9 cellular contexts compared by ENCODE assay signal in genomic region chr17:8746501-8747236, GRCh38. TPM values are rescaled to one million over a fixed set of nuclear protein-coding genes. Genes with fewer than 3 reads are reported as not detected.
DNase-seq lines count a peak whose midpoint lies in the region; ATAC-seq and TF ChIP-seq lines count a peak whose summit lies in the region.
"Had no signal": no experiment of that assay in that cellular context is flagged by ENCODE, and none has a peak within 500 bp of the region (broad histone marks: within the 10 kb centered on the region; RNA-seq: fewer than 3 reads in every experiment).

No MANE protein-coding gene starts in this region.

- DNase-seq in activated naive CD4-positive, alpha-beta T cell treated with anti-CD3 and anti-CD28 coated beads, Interleukin-2, amount 10 ng/mL, durations not matched to agents 7 days and 5 days, result no peak
- DNase-seq in activated naive CD4-positive, alpha-beta T cell (lab: John Stamatoyannopoulos, UW), result no peak
- DNase-seq in activated T-helper 2 cell treated with anti-CD3 and anti-CD28 coated beads, Interferon-gamma antibody, Interleukin-2, Interleukin-4, amounts not matched to agents 10 μg/mL and 5 μg/mL and 100 μg/mL, durations not matched to agents 14 hours and 24 hours and 36 hours (ENCODE audit: low spot score), result no peak
- DNase-seq in kidney tubule cell (ENCODE audit: low spot score), result peak; percentile 35
- DNase-seq in type B pancreatic cell (ENCODE audit: extremely low spot score, unreplicated experiment), result no peak
- DNase-seq in NCI-H345 treated with DMSO at 0.1 percent for 48 hours (lab: John Stamatoyannopoulos, UW; ENCODE audit: unreplicated experiment), result no peak
- DNase-seq in T-helper 9 cell, result no peak

- TF ChIP-seq CTCF in type B pancreatic cell (conservative IDR thresholded peaks at IDR 0.05), result no peak

- peaks cover 23% of the 10 kb centered on the region for H3K4me1 Mint-ChIP-seq in activated naive CD4-positive, alpha-beta T cell treated with anti-CD3 and anti-CD28 coated beads, Interleukin-2, amount 10 ng/mL, durations not matched to agents 7 days and 5 days
- peaks cover 11% of the 10 kb centered on the region for H3K4me1 Mint-ChIP-seq in activated T-helper 2 cell treated with anti-CD3 and anti-CD28 coated beads, Interferon-gamma antibody, Interleukin-2, Interleukin-4, amounts not matched to agents 10 μg/mL and 5 μg/mL and 100 μg/mL, durations not matched to agents 14 hours and 24 hours and 36 hours (ENCODE audit: low read depth)
- no peaks in the 10 kb centered on the region for H3K4me1 Mint-ChIP-seq in type B pancreatic cell (ENCODE audit: unreplicated experiment)

- peak overlapping the region; percentile 83 for H3K4me3 Mint-ChIP-seq in activated naive CD4-positive, alpha-beta T cell treated with anti-CD3 and anti-CD28 coated beads, Interleukin-2, amount 10 ng/mL, durations not matched to agents 7 days and 5 days
- peak overlapping the region; percentile 84 for H3K4me3 Mint-ChIP-seq in activated T-helper 2 cell treated with anti-CD3 and anti-CD28 coated beads, Interferon-gamma antibody, Interleukin-2, Interleukin-4, amounts not matched to agents 10 μg/mL and 5 μg/mL and 100 μg/mL, durations not matched to agents 14 hours and 24 hours and 36 hours (ENCODE audit: low read depth)
- peak overlapping the region; percentile 90 for H3K4me3 Mint-ChIP-seq in type B pancreatic cell

- peak overlapping the region; percentile 76 for H3K27ac Mint-ChIP-seq in activated naive CD4-positive, alpha-beta T cell treated with anti-CD3 and anti-CD28 coated beads, Interleukin-2, amount 10 ng/mL, durations not matched to agents 7 days and 5 days
- H3K27ac Mint-ChIP-seq in activated T-helper 2 cell treated with anti-CD3 and anti-CD28 coated beads, Interferon-gamma antibody, Interleukin-2, Interleukin-4, amounts not matched to agents 10 μg/mL and 5 μg/mL and 100 μg/mL, durations not matched to agents 14 hours and 24 hours and 36 hours, result no peak overlapping the region
- H3K27ac Mint-ChIP-seq in type B pancreatic cell, result no peak overlapping the region

- peaks cover 11% of the 10 kb centered on the region for H3K27me3 Mint-ChIP-seq in activated naive CD4-positive, alpha-beta T cell treated with anti-CD3 and anti-CD28 coated beads, Interleukin-2, amount 10 ng/mL, durations not matched to agents 7 days and 5 days
- H3K27me3 Mint-ChIP-seq in activated T-helper 2 cell treated with anti-CD3 and anti-CD28 coated beads, Interferon-gamma antibody, Interleukin-2, Interleukin-4, amounts not matched to agents 10 μg/mL and 5 μg/mL and 100 μg/mL, durations not matched to agents 14 hours and 24 hours and 36 hours (ENCODE audit: low read depth), result peaks cover 14% of the 10 kb centered on the region
- peaks cover 22% of the 10 kb centered on the region for H3K27me3 Mint-ChIP-seq in type B pancreatic cell

- ATAC-seq in HG03025 (IDR thresholded peaks at IDR 0.05; ENCODE audit: low FRiP score, unreplicated experiment), result no peak

- H3K36me3 Mint-ChIP-seq in activated naive CD4-positive, alpha-beta T cell treated with anti-CD3 and anti-CD28 coated beads, Interleukin-2, amount 10 ng/mL, durations not matched to agents 7 days and 5 days, result no peaks in the 10 kb centered on the region
- H3K36me3 Mint-ChIP-seq in activated T-helper 2 cell treated with anti-CD3 and anti-CD28 coated beads, Interferon-gamma antibody, Interleukin-2, Interleukin-4, amounts not matched to agents 10 μg/mL and 5 μg/mL and 100 μg/mL, durations not matched to agents 14 hours and 24 hours and 36 hours (ENCODE audit: low read depth), result no peaks in the 10 kb centered on the region
- H3K36me3 Mint-ChIP-seq in type B pancreatic cell, result no peaks in the 10 kb centered on the region

- CTCF ChIA-PET in activated naive CD4-positive, alpha-beta T cell treated with anti-CD3 and anti-CD28 coated beads, Interleukin-2, amount 10 ng/mL, durations not matched to agents 7 days and 5 days (lab: Charles Lee), result interaction anchor here (0.7 to 2.0 kb wide), 12 partner anchors 15 to 673 kb away, joined by 3 to 16 read pairs (median 4); no protein-coding TSS in a partner anchor

- intact Hi-C loops in activated T-helper 2 cell treated with anti-CD3 and anti-CD28 coated beads, Interferon-gamma antibody, Interleukin-2, Interleukin-4, amounts not matched to agents 10 μg/mL and 5 μg/mL and 100 μg/mL, durations not matched to agents 14 hours and 24 hours and 36 hours (cut with micrococcal nuclease), result loop anchor here (2.0 to 10.0 kb wide), 5 partner anchors 108 to 364 kb away; partner anchors contain the start of gene RPL26

- peaks cover 3% of the 10 kb centered on the region for H3K9me3 Mint-ChIP-seq in activated naive CD4-positive, alpha-beta T cell treated with anti-CD3 and anti-CD28 coated beads, Interleukin-2, amount 10 ng/mL, durations not matched to agents 7 days and 5 days
- no peaks in the 10 kb centered on the region for H3K9me3 Mint-ChIP-seq in activated T-helper 2 cell treated with anti-CD3 and anti-CD28 coated beads, Interferon-gamma antibody, Interleukin-2, Interleukin-4, amounts not matched to agents 10 μg/mL and 5 μg/mL and 100 μg/mL, durations not matched to agents 14 hours and 24 hours and 36 hours
- no peaks in the 10 kb centered on the region for H3K9me3 Mint-ChIP-seq in type B pancreatic cell

RNA-seq across cellular contexts. Expression of gene CCDC42, which starts 2.0 kb away (rescaled TPM):
- 0.21 and 0.75 TPM in 2 replicates for total RNA-seq in activated T-helper 2 cell treated with anti-CD3 and anti-CD28 coated beads, Interferon-gamma antibody, Interleukin-2, Interleukin-4, amounts not matched to agents 10 μg/mL and 5 μg/mL and 100 μg/mL, durations not matched to agents 14 hours and 24 hours and 36 hours
- total RNA-seq in type B pancreatic cell (ENCODE audit: low replicate concordance), result not detected in 2 replicates
- total RNA-seq: subcutaneous adipose tissue had no signal

RNA-seq across cellular contexts. Expression of gene SPDYE4, which starts 11.7 kb away (rescaled TPM):
- total RNA-seq in activated T-helper 2 cell treated with anti-CD3 and anti-CD28 coated beads, Interferon-gamma antibody, Interleukin-2, Interleukin-4, amounts not matched to agents 10 μg/mL and 5 μg/mL and 100 μg/mL, durations not matched to agents 14 hours and 24 hours and 36 hours, result not detected in 2 replicates
- total RNA-seq in type B pancreatic cell (ENCODE audit: low replicate concordance), result not detected in 2 replicates
- total RNA-seq: subcutaneous adipose tissue had no signal

RNA-seq across cellular contexts. Expression of gene MFSD6L, which starts 52.5 kb away (rescaled TPM):
- total RNA-seq in activated T-helper 2 cell treated with anti-CD3 and anti-CD28 coated beads, Interferon-gamma antibody, Interleukin-2, Interleukin-4, amounts not matched to agents 10 μg/mL and 5 μg/mL and 100 μg/mL, durations not matched to agents 14 hours and 24 hours and 36 hours, result 0.64 and 0.94 TPM in 2 replicates
- 3.1 and 3.6 TPM in 2 replicates for total RNA-seq in type B pancreatic cell (ENCODE audit: low replicate concordance)
